ENCODE assay signal across 9 cellular contexts in genomic region chr6:29651413-29652197, GRCh38. TPM values are rescaled to one million over a fixed set of nuclear protein-coding genes. Genes with fewer than 3 reads are reported as not detected.
DNase-seq lines count a peak whose midpoint lies in the region; ATAC-seq, FAIRE-seq and TF ChIP-seq lines count a peak whose summit lies in the region.
"Had no signal": no experiment of that assay in that cellular context is flagged by ENCODE, and none has a peak within 500 bp of the region (broad histone marks: within the 10 kb centered on the region; RNA-seq: fewer than 3 reads in every experiment).

No MANE protein-coding gene starts in this region.

- H2AK9ac ChIP-seq in IMR-90 (replicated peaks; ENCODE audit: low read depth, low read length, poor library complexity): no peak overlapping the region

- DNase-seq in D721Med (ENCODE audit: insufficient read length, low spot score) (no peak), IMR-90 (peak; percentile 37), globus pallidus (ENCODE audit: low spot score) (peak; percentile 64), urothelium cell line (ENCODE audit: low spot score) (peak; percentile 53)
- no peak for DNase-seq in activated naive CD4-positive, alpha-beta T cell treated with anti-CD3 and anti-CD28 coated beads for 36 hours

- H3K27me3 ChIP-seq in IMR-90 (ENCODE audit: control insufficient read depth, insufficient read depth, low read length): peaks cover 11% of the 10 kb centered on the region
- H3K27me3 ChIP-seq in SU-DHL-6 (ENCODE audit: low read length): no peaks in the 10 kb centered on the region

- no peak overlapping the region for H3K4me3 Mint-ChIP-seq in activated naive CD4-positive, alpha-beta T cell treated with anti-CD3 and anti-CD28 coated beads for 36 hours

- H3K4me1 ChIP-seq in IMR-90 (ENCODE audit: control insufficient read depth, insufficient read depth, low read length): no peaks in the 10 kb centered on the region

- H3K27ac ChIP-seq in IMR-90 (ENCODE audit: insufficient read depth, low read length) (no peak overlapping the region), SU-DHL-6 (ENCODE audit: low read depth, low read length) (no peak overlapping the region)

- no peak overlapping the region for H4K8ac ChIP-seq in IMR-90 (ENCODE audit: low read depth in 2 of 2, low read length in 2 of 2)

- H3F3A ChIP-seq in SU-DHL-6 (ENCODE audit: insufficient read depth): peaks cover 3% of the 10 kb centered on the region; the same call in 1 of the 2 replicates

- H2BK15ac ChIP-seq in IMR-90 (ENCODE audit: low read depth, low read length): no peak overlapping the region

- H3K4ac ChIP-seq in IMR-90 (ENCODE audit: low read depth, low read length): no peak overlapping the region

- H3K56ac ChIP-seq in IMR-90 (ENCODE audit: extremely low read depth, insufficient read depth, low read length): no peak overlapping the region

- no peak overlapping the region for H3K18ac ChIP-seq in IMR-90 (ENCODE audit: low read depth, low read length)

- no peak overlapping the region for H3K27ac Mint-ChIP-seq in activated naive CD4-positive, alpha-beta T cell treated with anti-CD3 and anti-CD28 coated beads for 36 hours

- FAIRE-seq in D721Med (lab: Jason Lieb, UNC) (no peak), urothelium cell line (lab: Jason Lieb, UNC) (no peak)
- FAIRE-seq: islet of Langerhans had no signal

- TF ChIP-seq CTCF in D721Med (IDR thresholded peaks at IDR 0.05; ENCODE audit: insufficient read depth, missing control alignments) (peak; percentile 54), IMR-90 (conservative IDR thresholded peaks at IDR 0.05; ENCODE audit: low read depth, low read length) (peak; percentile 64), SU-DHL-6 (IDR thresholded peaks at IDR 0.05; ENCODE audit: insufficient read depth, low read length, poor library complexity, severe bottlenecking) (peak; percentile 74)

- no peaks in the 10 kb centered on the region for H3K9me3 Mint-ChIP-seq in activated naive CD4-positive, alpha-beta T cell treated with anti-CD3 and anti-CD28 coated beads for 36 hours

- no peak for TF ChIP-seq POLR2A in IMR-90 (IDR thresholded peaks at IDR 0.05; ENCODE audit: low read depth, low read length)

- H3K9me2 ChIP-seq in SU-DHL-6 (replicated peaks; ENCODE audit: insufficient read depth, low read length): no peaks in the 10 kb centered on the region

- H3K9me3 ChIP-seq in IMR-90 (ENCODE audit: control insufficient read depth, insufficient read depth, low read length) (no peaks in the 10 kb centered on the region), SU-DHL-6 (ENCODE audit: insufficient read depth, low read length) (no peaks in the 10 kb centered on the region)

- peaks cover 4% of the 10 kb centered on the region for H3K4me1 Mint-ChIP-seq in activated naive CD4-positive, alpha-beta T cell treated with anti-CD3 and anti-CD28 coated beads for 36 hours (ENCODE audit: low read depth)

- H3K14ac ChIP-seq in IMR-90 (replicated peaks; ENCODE audit: low read depth, low read length): no peak overlapping the region

- no peak for TF ChIP-seq RAD21 in IMR-90 (IDR thresholded peaks at IDR 0.05; ENCODE audit: low read length)

- no peak overlapping the region for H3K4me2 ChIP-seq in IMR-90 (ENCODE audit: low read depth, low read length)
- no peak overlapping the region for H3K4me2 ChIP-seq in SU-DHL-6 (ENCODE audit: low read depth, low read length, poor library complexity, severe bottlenecking)

- in situ Hi-C loops in IMR-90 (cut with MboI; ENCODE audit: low sequenced_read_pairs): no loop called here

- H3K36me3 ChIP-seq in IMR-90 (ENCODE audit: control insufficient read depth, insufficient read depth, low read length) (no peaks in the 10 kb centered on the region), SU-DHL-6 (ENCODE audit: low read length) (no peaks in the 10 kb centered on the region)

- ATAC-seq in IMR-90 (ENCODE audit: low read depth) (0 out of 2 replicates have a peak, but pooled peaks have one; percentile 15), GM18868 (IDR thresholded peaks at IDR 0.05; ENCODE audit: unreplicated experiment) (no peak), HG03460 (IDR thresholded peaks at IDR 0.05; ENCODE audit: unreplicated experiment) (no peak)

- no peaks in the 10 kb centered on the region for H3K9me1 ChIP-seq in IMR-90 (ENCODE audit: insufficient read depth, low read length)

- CTCF ChIA-PET in IMR-90 (lab: Yijun Ruan, JAX): interaction anchor here (1.5 to 2.7 kb wide), 2 partner anchors 10 to 14 kb away, joined by 3 to 33 read pairs; no protein-coding TSS in a partner anchor
- CTCF ChIA-PET in activated naive CD4-positive, alpha-beta T cell treated with anti-CD3 and anti-CD28 coated beads for 36 hours (lab: Charles Lee): interaction anchor here (0.6 to 7.1 kb wide), 11 partner anchors 9 to 275 kb away, joined by 3 to 145 read pairs (median 6); no protein-coding TSS in a partner anchor

- H2AK5ac ChIP-seq in IMR-90 (ENCODE audit: low read depth, low read length): no peak overlapping the region

- no peaks in the 10 kb centered on the region for H3K79me2 ChIP-seq in SU-DHL-6 (ENCODE audit: insufficient read depth, low read length)

- no TSS peak for BruUV-seq in IMR-90 (replicated peaks; lab: Mats Ljungman, UMichigan)

- dilution Hi-C loops in IMR-90 (cut with HindIII; ENCODE audit: low sequenced_read_pairs, unreplicated experiment): no loop called here

- no peak overlapping the region for H2BK5ac ChIP-seq in IMR-90 (ENCODE audit: low read depth, low read length, poor library complexity, severe bottlenecking)

- H3K36me3 Mint-ChIP-seq in activated naive CD4-positive, alpha-beta T cell treated with anti-CD3 and anti-CD28 coated beads for 36 hours (ENCODE audit: low read depth): no peaks in the 10 kb centered on the region

- no CpG with 5 or more reads among the region's 8 CpGs for WGBS in IMR-90 (ENCODE audit: extremely low coverage in 2 of 2, insufficient read length in 1 of 2), 2 experiments

- intact Hi-C loops in IMR-90 (cut with micrococcal nuclease): loop anchor here (1.0 kb wide), 1 partner anchor 102 kb away; no protein-coding TSS in a partner anchor
- intact Hi-C loops in activated naive CD4-positive, alpha-beta T cell treated with anti-CD3 and anti-CD28 coated beads for 36 hours (cut with micrococcal nuclease): loop anchor here (2.0 to 5.0 kb wide), 3 partner anchors 71 to 176 kb away; partner anchors contain the start of genes HLA-F and HLA-G

- no peak overlapping the region for H4K91ac ChIP-seq in IMR-90 (ENCODE audit: insufficient read depth, low read depth, low read length)

- no peak overlapping the region for H2BK120ac ChIP-seq in IMR-90 (ENCODE audit: low read depth, low read length)

- H3K4me3 ChIP-seq in IMR-90 (ENCODE audit: insufficient read depth, low read depth, low read length) (no peak overlapping the region), SU-DHL-6 (ENCODE audit: insufficient read depth, low read length, poor library complexity, severe bottlenecking) (no peak overlapping the region)

- H4K5ac ChIP-seq in IMR-90 (ENCODE audit: low read depth, low read length): no peak overlapping the region

- no peak overlapping the region for H2BK20ac ChIP-seq in IMR-90 (ENCODE audit: low read depth, low read length)

- H3K9ac ChIP-seq in IMR-90 (ENCODE audit: low read depth, low read length) (no peak overlapping the region), SU-DHL-6 (ENCODE audit: low read length) (no peak overlapping the region)

- H3K27me3 Mint-ChIP-seq in activated naive CD4-positive, alpha-beta T cell treated with anti-CD3 and anti-CD28 coated beads for 36 hours (ENCODE audit: low read depth): peaks cover 4% of the 10 kb centered on the region

- H2AFZ ChIP-seq in IMR-90 (replicated peaks; ENCODE audit: low read length, poor library complexity): no peak overlapping the region
- no peak overlapping the region for H2AFZ ChIP-seq in SU-DHL-6 (ENCODE audit: low read depth, low read length, severe bottlenecking)

- H4K20me1 ChIP-seq in IMR-90 (ENCODE audit: insufficient read depth, low read length) (no peaks in the 10 kb centered on the region), SU-DHL-6 (ENCODE audit: low read depth, low read length) (no peaks in the 10 kb centered on the region)

- no peak overlapping the region for H3K23ac ChIP-seq in IMR-90 (ENCODE audit: low read depth, low read length)

- no peaks in the 10 kb centered on the region for H3K79me1 ChIP-seq in IMR-90 (ENCODE audit: low read depth in 1 of 2, low read length in 2 of 2)

- POLR2A ChIA-PET in IMR-90 (lab: Charles Lee; ENCODE audit: unreplicated experiment): no interaction called here

TF ChIP-seq in IMR-90, 13 proteins besides CTCF, POLR2A, EP300 and RAD21:
- TF ChIP-seq MAFK (IDR thresholded peaks at IDR 0.05; ENCODE audit: low read depth, low read length): no peak
- no peak for TF ChIP-seq CHD1 (IDR thresholded peaks at IDR 0.05; ENCODE audit: low read depth, low read length)
- TF ChIP-seq MAZ (IDR thresholded peaks at IDR 0.05; ENCODE audit: borderline replicate concordance, low read depth, low read length): no peak
- TF ChIP-seq MXI1 (IDR thresholded peaks at IDR 0.05; ENCODE audit: borderline replicate concordance, low read depth, low read length): no peak
- TF ChIP-seq FOS (IDR thresholded peaks at IDR 0.05; ENCODE audit: low read depth, low read length): no peak
- no peak for TF ChIP-seq USF2 (IDR thresholded peaks at IDR 0.05; ENCODE audit: low read depth, low read length)

RNA-seq across cellular contexts. Expression of gene MOG, which starts 5.3 kb away (rescaled TPM):
- not detected in 2 replicates for total RNA-seq in IMR-90 (2012; rRNA removed)
- polyA plus RNA-seq in IMR-90 (2012; rRNA removed): not detected in 2 replicates
- polyA plus RNA-seq in IMR-90 (2012; cell fraction: cytosol; rRNA removed): not detected in 2 replicates
- not detected in 2 replicates for polyA plus RNA-seq in IMR-90 (2012; cell fraction: nucleus; rRNA removed; ENCODE audit: low replicate concordance)
- total RNA-seq in activated naive CD4-positive, alpha-beta T cell treated with anti-CD3 and anti-CD28 coated beads for 36 hours: not detected

RNA-seq across cellular contexts. Expression of gene GABBR1, which starts 18.6 kb away (rescaled TPM):
- 5.9 and 6.9 TPM in 2 replicates for total RNA-seq in IMR-90 (2012; rRNA removed)
- 25.6 and 31.5 TPM in 2 replicates for polyA plus RNA-seq in IMR-90 (2012; rRNA removed)
- polyA plus RNA-seq in IMR-90 (2012; cell fraction: cytosol; rRNA removed): 6.7 and 7.4 TPM in 2 replicates
- polyA plus RNA-seq in IMR-90 (2012; cell fraction: nucleus; rRNA removed; ENCODE audit: low replicate concordance): 258 and 361 TPM in 2 replicates
- 10 to 100 TPM in 1 of 2 experiments, 1 to 10 TPM in 1; 8.0 to 11.2 TPM for total RNA-seq in activated naive CD4-positive, alpha-beta T cell treated with anti-CD3 and anti-CD28 coated beads for 36 hours

RNA-seq across cellular contexts. Expression of gene ZFP57, which starts 29.3 kb away (rescaled TPM):
- not detected in 2 replicates for total RNA-seq in IMR-90 (2012; rRNA removed)
- not detected in 2 replicates for polyA plus RNA-seq in IMR-90 (2012; rRNA removed)
- polyA plus RNA-seq in IMR-90 (2012; cell fraction: cytosol; rRNA removed): not detected in 2 replicates
- polyA plus RNA-seq in IMR-90 (2012; cell fraction: nucleus; rRNA removed; ENCODE audit: low replicate concordance): not detected in 2 replicates
- total RNA-seq in activated naive CD4-positive, alpha-beta T cell treated with anti-CD3 and anti-CD28 coated beads for 36 hours: not detected

Comparison
In these comparisons a context has a peak if more than half of its experiments do, and no peak if none do; other contexts are left out.
1. DNase-seq: peak in IMR-90 (single experiment), globus pallidus (single experiment) and urothelium cell line (single experiment); none in D721Med (single experiment) and activated naive CD4-positive, alpha-beta T cell treated with anti-CD3 and anti-CD28 coated beads for 36 hours (single experiment).
2. Peak in every context shown above with its lines, with median percentiles within 50 percentile points of each other: CTCF ChIP-seq.